ENCODE assay signal across 13 cellular contexts in genomic region chr11:110121204-110121603, GRCh38. TPM values are rescaled to one million over a fixed set of nuclear protein-coding genes. Genes with fewer than 3 reads are reported as not detected.
DNase-seq lines count a peak whose midpoint lies in the region; ATAC-seq and TF ChIP-seq lines count a peak whose summit lies in the region.
"Had no signal": no experiment of that assay in that cellular context is flagged by ENCODE, and none has a peak within 500 bp of the region (broad histone marks: within the 10 kb centered on the region; RNA-seq: fewer than 3 reads in every experiment).

No MANE protein-coding gene starts in this region.

- H3K4me3 Mint-ChIP-seq in stimulated activated naive B cell treated with anti-CD40 and anti-IgM and Interleukin-4, amounts not matched to agents 10 μg/mL and 1 μg/mL and 100 μg/mL, for 72 hours = no peak overlapping the region
- H3K4me3 Mint-ChIP-seq in effector memory CD8-positive, alpha-beta T cell = no peak overlapping the region

- H3K4me3 ChIP-seq in cardiac fibroblast (replicated peaks in 1 of 2; ENCODE audit: low read depth in 2 of 2, low read length in 2 of 2) = no peak overlapping the region

- no peak for TF ChIP-seq CTCF in cardiac fibroblast (IDR thresholded peaks at IDR 0.05; ENCODE audit: low read depth, low read length)

- H3K36me3 Mint-ChIP-seq in stimulated activated naive B cell treated with anti-CD40 and anti-IgM and Interleukin-4, amounts not matched to agents 10 μg/mL and 1 μg/mL and 100 μg/mL, for 72 hours = peaks cover 8% of the 10 kb centered on the region in 2 donors
- no peaks in the 10 kb centered on the region for H3K36me3 Mint-ChIP-seq in effector memory CD8-positive, alpha-beta T cell (ENCODE audit: insufficient read depth)

- peaks cover 0 to 5% of the 10 kb centered on the region in 2 donors for H3K4me1 Mint-ChIP-seq in stimulated activated naive B cell treated with anti-CD40 and anti-IgM and Interleukin-4, amounts not matched to agents 10 μg/mL and 1 μg/mL and 100 μg/mL, for 72 hours
- no peaks in the 10 kb centered on the region for H3K4me1 Mint-ChIP-seq in effector memory CD8-positive, alpha-beta T cell (ENCODE audit: low read depth in 2 of 2)

- no peak for ATAC-seq in stimulated activated naive B cell treated with anti-CD40 and anti-IgM and Interleukin-4, amounts not matched to agents 10 μg/mL and 1 μg/mL and 100 μg/mL, for 72 hours (replicated peaks)
- no peak for ATAC-seq in effector memory CD8-positive, alpha-beta T cell (replicated peaks)

- DNase-seq in ELR (ENCODE audit: low read depth) (peak; percentile 78), M059J (ENCODE audit: low read depth) (peak; percentile 62), cardiac fibroblast (ENCODE audit: low read depth in 2 of 2) (peak; percentile 73 to 82), lung microvascular endothelial cell (ENCODE audit: low read depth in 2 of 2) (peak; percentile 74 to 78), NCI-H2029 (lab: John Stamatoyannopoulos, UW) (no peak), RPMI8226 (no peak)
- DNase-seq in stimulated activated naive B cell treated with anti-CD40 and anti-IgM and Interleukin-4, amounts not matched to agents 10 μg/mL and 1 μg/mL and 100 μg/mL, for 72 hours = no peak
- DNase-seq in effector memory CD8-positive, alpha-beta T cell = no peak
- DNase-seq: activated CD4-positive, alpha-beta T cell treated with anti-CD3 and anti-CD28 coated beads, Interleukin-2, amount 50 U/mL, for 1 hour; activated effector memory CD4-positive, alpha-beta T cell treated with anti-CD3 and anti-CD28 coated beads, Interleukin-2, amount 50 U/mL, for 16 hours; glutamatergic neuron; NCI-H446 treated with DMSO at 0.1 percent for 48 hours; stimulated activated CD4-positive, alpha-beta T cell treated with anti-CD3 and anti-CD28 coated beads, Interleukin-4, amount 100 ng/mL, for 4 hours had no signal

- peaks cover 0 to 2% of the 10 kb centered on the region in 2 donors for H3K9me3 Mint-ChIP-seq in stimulated activated naive B cell treated with anti-CD40 and anti-IgM and Interleukin-4, amounts not matched to agents 10 μg/mL and 1 μg/mL and 100 μg/mL, for 72 hours
- no peaks in the 10 kb centered on the region for H3K9me3 Mint-ChIP-seq in effector memory CD8-positive, alpha-beta T cell

- H3K27me3 Mint-ChIP-seq in stimulated activated naive B cell treated with anti-CD40 and anti-IgM and Interleukin-4, amounts not matched to agents 10 μg/mL and 1 μg/mL and 100 μg/mL, for 72 hours = peaks cover 4 to 14% of the 10 kb centered on the region in 2 donors
- no peaks in the 10 kb centered on the region for H3K27me3 Mint-ChIP-seq in effector memory CD8-positive, alpha-beta T cell

- no peak overlapping the region for H3K27ac Mint-ChIP-seq in stimulated activated naive B cell treated with anti-CD40 and anti-IgM and Interleukin-4, amounts not matched to agents 10 μg/mL and 1 μg/mL and 100 μg/mL, for 72 hours
- H3K27ac Mint-ChIP-seq in effector memory CD8-positive, alpha-beta T cell = no peak overlapping the region

RNA-seq across cellular contexts. Expression of gene ZC3H12C, which starts 28.0 kb away (rescaled TPM):
- 11.9 and 14.8 TPM in 2 replicates for total RNA-seq in M059J (2014; rRNA removed; shearing (Covaris generic))
- total RNA-seq in lung microvascular endothelial cell = 10.5 and 13.7 TPM in 2 replicates

Comparison
In these comparisons a context has a peak if more than half of its experiments do, and no peak if none do; other contexts are left out.
1. DNase-seq: peak in ELR (single experiment), M059J (single experiment), cardiac fibroblast (2 of 2) and lung microvascular endothelial cell (2 of 2); none in stimulated activated naive B cell treated with anti-CD40 and anti-IgM and Interleukin-4, amounts not matched to agents 10 μg/mL and 1 μg/mL and 100 μg/mL, for 72 hours (single experiment), NCI-H2029 (single experiment), RPMI8226 (single experiment) and effector memory CD8-positive, alpha-beta T cell (0 of 3).